Comparison of ENCODE assay signal across 9 cellular contexts in the genomic region with DNA sequence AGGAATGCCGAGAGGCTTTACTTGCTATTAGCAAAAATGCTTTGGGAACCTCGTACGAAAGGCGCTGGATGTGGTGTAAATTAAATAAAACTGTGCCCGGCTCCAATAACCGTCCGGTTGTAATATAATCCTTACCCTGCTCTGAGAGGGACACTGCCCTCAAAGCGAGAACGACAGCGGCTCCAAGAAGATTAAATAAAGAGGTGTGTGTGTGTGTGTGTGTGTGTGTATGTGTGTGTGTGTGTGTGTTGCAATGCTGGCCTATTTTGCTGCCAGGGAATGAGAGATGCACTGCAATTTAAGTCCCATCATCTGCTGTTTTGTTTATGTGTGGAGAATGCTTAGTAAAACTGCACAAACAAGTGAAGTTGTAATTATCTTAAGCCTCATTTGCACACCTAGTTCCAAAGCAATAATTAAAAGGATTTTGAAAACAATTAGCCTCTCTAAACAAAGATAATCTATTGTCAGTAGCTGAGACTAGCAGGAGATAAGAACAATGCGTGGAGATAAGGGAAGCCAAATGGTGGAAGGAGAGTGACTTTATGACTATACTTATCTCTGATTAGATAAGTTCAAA. TPM values are rescaled to one million over a fixed set of nuclear protein-coding genes. Genes with fewer than 3 reads are reported as not detected.
DNase-seq lines count a peak whose midpoint lies in the region; ATAC-seq and TF ChIP-seq lines count a peak whose summit lies in the region.
"Had no signal": no experiment of that assay in that cellular context is flagged by ENCODE, and none has a peak within 500 bp of the region (broad histone marks: within the 10 kb centered on the region; RNA-seq: fewer than 3 reads in every experiment).

No MANE protein-coding gene starts in this region.

- no peaks in the 10 kb centered on the region for H3K9me3 ChIP-seq in CD8-positive, alpha-beta memory T cell (ENCODE audit: low read length)
- H3K9me3 ChIP-seq in HUES64 (ENCODE audit: insufficient read depth, low read depth, low read length): no peaks in the 10 kb centered on the region
- no peaks in the 10 kb centered on the region for H3K9me3 ChIP-seq in mesenchymal stem cell (ENCODE audit: control insufficient read depth, low read length)

- peak overlapping the region in 4 of 7 donors; percentile 25 to 75 (median 68) for H3K4me3 Mint-ChIP-seq in CD8-positive, alpha-beta memory T cell

- peaks cover 81% of the 10 kb centered on the region for H3K27me3 ChIP-seq in CD8-positive, alpha-beta memory T cell (ENCODE audit: insufficient read depth, low read length, poor library complexity, severe bottlenecking)
- H3K27me3 ChIP-seq in HUES64 (ENCODE audit: insufficient read depth, low read length) (peaks cover 100% of the 10 kb centered on the region), mesenchymal stem cell (ENCODE audit: control insufficient read depth in 1 of 2, insufficient read depth in 1 of 2, low read length in 2 of 2) (peaks cover 0 to 70% of the 10 kb centered on the region in 2 experiments)

- H3K4me3 ChIP-seq in CD8-positive, alpha-beta memory T cell (ENCODE audit: low read length): no peak overlapping the region
- H3K4me3 ChIP-seq in HUES64 (ENCODE audit: low read length): peak overlapping the region; percentile 49
- peak overlapping the region in 1 of 2 experiments; percentile 88 for H3K4me3 ChIP-seq in mesenchymal stem cell (ENCODE audit: insufficient read depth in 1 of 2, low read depth in 1 of 2, low read length in 2 of 2)

- H2BK120ac ChIP-seq in mesenchymal stem cell (ENCODE audit: low read depth, low read length): no peak overlapping the region

- H3K9me3 Mint-ChIP-seq in CD8-positive, alpha-beta memory T cell: peaks cover 0 to 3% (median 0%) of the 10 kb centered on the region in 5 donors

- peaks cover 86 to 91% of the 10 kb centered on the region in 2 donors for H3K27me3 Mint-ChIP-seq in CD8-positive, alpha-beta memory T cell

- H3K4ac ChIP-seq in mesenchymal stem cell (ENCODE audit: low read depth in 1 of 2, low read length in 2 of 2): no peak overlapping the region

- H3K4me1 Mint-ChIP-seq in CD8-positive, alpha-beta memory T cell: peaks cover 65 to 73% (median 73%) of the 10 kb centered on the region in 3 donors

- CTCF ChIA-PET in CD8-positive, alpha-beta memory T cell (lab: Charles Lee): no interaction called here

- H3K27ac Mint-ChIP-seq in CD8-positive, alpha-beta memory T cell: peak overlapping the region in 1 of 8 donors; percentile 69

- no peak overlapping the region for H2AFZ ChIP-seq in mesenchymal stem cell (ENCODE audit: low read depth, low read length)

- 3% methylated on average over 10 of the region's 11 CpGs for WGBS in HUES64
- WGBS in mesenchymal stem cell: 4% methylated on average over 10 of the region's 11 CpGs

- no peak overlapping the region for H2BK5ac ChIP-seq in mesenchymal stem cell (ENCODE audit: low read depth, low read length, poor library complexity, severe bottlenecking)

- H3K14ac ChIP-seq in mesenchymal stem cell (ENCODE audit: low read length in 2 of 2): no peak overlapping the region

- no peak overlapping the region for H4K8ac ChIP-seq in mesenchymal stem cell (ENCODE audit: low read length)

- H3K27ac ChIP-seq in CD8-positive, alpha-beta memory T cell (ENCODE audit: low read depth, low read length): no peak overlapping the region
- H3K27ac ChIP-seq in HUES64 (ENCODE audit: low read depth, low read length) (no peak overlapping the region), VCaP (peak overlapping the region; percentile 64), mesenchymal stem cell (ENCODE audit: low read length, poor library complexity, severe bottlenecking) (peak overlapping the region; percentile 84)

- H2BK12ac ChIP-seq in mesenchymal stem cell (ENCODE audit: low read length in 2 of 2): no peak overlapping the region

- no peak for DNase-seq in CD8-positive, alpha-beta memory T cell
- DNase-seq in mesenchymal stem cell: no peak
- DNase-seq in OCI-M2 (lab: John Stamatoyannopoulos, UW; ENCODE audit: unreplicated experiment): no peak
- no peak for DNase-seq in activated T-cell treated with anti-CD3 and anti-CD28 coated beads, Interleukin-2, amount 50 U/mL, for 48 hours
- no peak for DNase-seq in activated gamma-delta T cell treated with Interleukin-2 at 50 U/mL for 16 hours
- DNase-seq: midbrain had no signal

- H3K36me3 Mint-ChIP-seq in CD8-positive, alpha-beta memory T cell: no peaks in the 10 kb centered on the region

- TF ChIP-seq CTCF in VCaP (conservative IDR thresholded peaks at IDR 0.05): no peak

- H4K91ac ChIP-seq in mesenchymal stem cell (ENCODE audit: low read length): no peak overlapping the region

- H2BK15ac ChIP-seq in mesenchymal stem cell (ENCODE audit: low read depth, poor library complexity, severe bottlenecking): no peak overlapping the region

- no peak overlapping the region for H3K23ac ChIP-seq in mesenchymal stem cell (ENCODE audit: low read length in 2 of 2)

- H3K4me1 ChIP-seq in CD8-positive, alpha-beta memory T cell (ENCODE audit: insufficient read depth, low read length): peaks cover 37% of the 10 kb centered on the region
- H3K4me1 ChIP-seq in HUES64 (ENCODE audit: insufficient read depth, low read length): peaks cover 56% of the 10 kb centered on the region
- H3K4me1 ChIP-seq in mesenchymal stem cell (ENCODE audit: control insufficient read depth, insufficient read depth, low read depth, low read length): peaks cover 14% of the 10 kb centered on the region

- peak overlapping the region; percentile 78 for H3K4me2 ChIP-seq in mesenchymal stem cell (ENCODE audit: low read length, poor library complexity, severe bottlenecking)

- H3K18ac ChIP-seq in mesenchymal stem cell (ENCODE audit: low read depth in 1 of 2, low read length in 2 of 2): no peak overlapping the region

- POLR2A ChIA-PET in CD8-positive, alpha-beta memory T cell (lab: Charles Lee): no interaction called here

- H3K36me3 ChIP-seq in CD8-positive, alpha-beta memory T cell (ENCODE audit: insufficient read depth, low read length): no peaks in the 10 kb centered on the region
- H3K36me3 ChIP-seq in HUES64 (ENCODE audit: insufficient read depth, low read length): no peaks in the 10 kb centered on the region
- peaks cover 0 to 10% of the 10 kb centered on the region in 2 experiments for H3K36me3 ChIP-seq in mesenchymal stem cell (ENCODE audit: control insufficient read depth in 1 of 2, insufficient read depth in 2 of 2, low read depth in 1 of 2, low read length in 2 of 2)

- H3K9ac ChIP-seq in HUES64 (ENCODE audit: low read depth, low read length) (no peak overlapping the region), mesenchymal stem cell (ENCODE audit: low read length) (peak overlapping the region; percentile 65)

- H2AK5ac ChIP-seq in mesenchymal stem cell (ENCODE audit: low read length, severe bottlenecking): no peak overlapping the region

- peaks cover 9% of the 10 kb centered on the region for H3K79me1 ChIP-seq in mesenchymal stem cell (replicated peaks; ENCODE audit: low read length, poor library complexity, severe bottlenecking)

- no peak for ATAC-seq in GM21737 (IDR thresholded peaks at IDR 0.05; ENCODE audit: unreplicated experiment)

RNA-seq across cellular contexts. Expression of a gene that starts 1.2 kb away (rescaled TPM):
- not detected for total RNA-seq in CD8-positive, alpha-beta memory T cell
- polyA plus RNA-seq in CD8-positive, alpha-beta memory T cell: not detected
- 2.0 TPM for polyA plus RNA-seq in HUES64 (2013, experiment 1 of 2)
- polyA plus RNA-seq in HUES64 (2013, experiment 2 of 2): 2.7 TPM
- 0.07 TPM for polyA plus RNA-seq in mesenchymal stem cell (2013, experiment 1 of 2)
- 0.11 TPM for polyA plus RNA-seq in mesenchymal stem cell (2013, experiment 2 of 2)

Comparison
In these comparisons a context has a peak if more than half of its experiments do, and no peak if none do; other contexts are left out.
1. H3K27ac ChIP-seq: peak in VCaP (single experiment) and mesenchymal stem cell (single experiment); none in CD8-positive, alpha-beta memory T cell (single experiment) and HUES64 (single experiment).